11 cellular contexts compared by ENCODE assay signal in the genomic region with DNA sequence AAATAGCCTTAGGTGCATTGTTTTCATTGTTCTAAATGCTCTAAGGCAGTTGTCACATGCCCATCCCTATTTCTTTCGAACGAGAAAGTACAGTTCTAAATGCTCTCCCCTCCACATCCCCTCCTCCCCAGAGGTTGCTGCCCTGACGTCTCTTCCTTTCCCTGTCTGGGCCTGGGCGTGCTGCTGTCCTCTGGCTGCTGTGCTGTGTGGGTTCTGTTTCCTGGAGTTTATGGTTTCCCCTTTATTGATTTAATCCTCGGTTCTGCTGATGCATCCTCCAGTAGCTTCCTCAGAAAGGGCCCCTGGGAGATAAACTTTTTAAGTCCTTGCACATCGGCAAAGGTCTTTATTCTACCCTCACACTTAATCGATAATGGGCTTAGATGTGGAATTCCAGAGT. TPM values are rescaled to one million over a fixed set of nuclear protein-coding genes. Genes with fewer than 3 reads are reported as not detected.
A peak's percentile ranks its signal among the peaks of the same experiment; 100 is the strongest.
DNase-seq lines count a peak whose midpoint lies in the region; ATAC-seq and TF ChIP-seq lines count a peak whose summit lies in the region.
"Had no signal": no experiment of that assay in that cellular context is flagged by ENCODE, and none has a peak within 500 bp of the region (broad histone marks: within the 10 kb centered on the region; RNA-seq: fewer than 3 reads in every experiment).

No MANE protein-coding gene starts in this region.

- intact Hi-C loops in PC-3 (cut with micrococcal nuclease): no loop called here

- DNase-seq in Daoy (ENCODE audit: low read depth) (peak; percentile 70), PC-3 (peak; percentile 46), osteocyte (ENCODE audit: extremely low spot score, unreplicated experiment) (no peak), NCI-H1436 (lab: John Stamatoyannopoulos, UW) (no peak), A172 (ENCODE audit: low spot score) (no peak)
- DNase-seq in activated CD4-positive, CD25-positive, alpha-beta regulatory T cell treated with anti-CD3 and anti-CD28 coated beads, Interleukin-2, amount 50 U/mL, for 72 hours: no peak
- DNase-seq: SHP77 treated with DMSO at 0.1 percent for 48 hours; stimulated activated naive CD4-positive, alpha-beta T cell had no signal

- H3K4me1 Mint-ChIP-seq in osteocyte (ENCODE audit: unreplicated experiment): peaks cover 47% of the 10 kb centered on the region

- H3K4me2 ChIP-seq in PC-3 (ENCODE audit: low read length): peak overlapping the region; percentile 46; the same call in 1 of the 2 replicates

- POLR2A ChIA-PET in PC-3 (lab: Charles Lee; ENCODE audit: unreplicated experiment): no interaction called here

- H3K4me3 Mint-ChIP-seq in osteocyte (ENCODE audit: unreplicated experiment): peak overlapping the region; percentile 43
- H3K4me3 Mint-ChIP-seq: natural killer cell treated with Interleukin-12 subunit alpha and Interleukin-12 subunit beta and Interleukin-15 and Interleukin-18, amount 100 ng/mL, for 72 hours had no signal

- no peak overlapping the region for H3K9ac ChIP-seq in PC-3 (ENCODE audit: low read length)

- no peak overlapping the region for H3K4me3 ChIP-seq in PC-3 (ENCODE audit: low read length)

- H3K9me3 ChIP-seq in PC-3 (ENCODE audit: low read length): no peaks in the 10 kb centered on the region

- H3K9me3 Mint-ChIP-seq in osteocyte (ENCODE audit: unreplicated experiment): no peaks in the 10 kb centered on the region
- H3K9me3 Mint-ChIP-seq: natural killer cell treated with Interleukin-12 subunit alpha and Interleukin-12 subunit beta and Interleukin-15 and Interleukin-18, amount 100 ng/mL, for 72 hours had no signal

- no TSS peak for BruUV-seq in PC-3 (replicated peaks; lab: Mats Ljungman, UMichigan)

- H3K9me2 ChIP-seq in PC-3 (replicated peaks; ENCODE audit: low read length): no peaks in the 10 kb centered on the region

- CTCF ChIA-PET in PC-3 (lab: Charles Lee): interaction anchor here (0.6 kb wide), 1 partner anchor 21 kb away, joined by 3 read pairs; no protein-coding TSS in a partner anchor

- no peak overlapping the region for H2AFZ ChIP-seq in PC-3 (ENCODE audit: low read length)

- TF ChIP-seq CTCF in PC-3 (conservative IDR thresholded peaks at IDR 0.05; ENCODE audit: low read depth, low read length) (no peak), osteocyte (IDR thresholded peaks at IDR 0.05) (peak; percentile 12)

- peaks cover 66% of the 10 kb centered on the region for H3K4me1 ChIP-seq in PC-3 (ENCODE audit: insufficient read depth, low read length)

- no peak overlapping the region for H3K27ac ChIP-seq in PC-3 (ENCODE audit: low read length)

- H3K27ac Mint-ChIP-seq in osteocyte (ENCODE audit: unreplicated experiment): peak overlapping the region; percentile 86

- H3K36me3 ChIP-seq in PC-3 (ENCODE audit: low read depth, low read length): no peaks in the 10 kb centered on the region

- no peaks in the 10 kb centered on the region for H3K27me3 ChIP-seq in PC-3 (ENCODE audit: low read length)

- H3K79me2 ChIP-seq in PC-3 (ENCODE audit: low read length): peaks cover 8% of the 10 kb centered on the region; the same call in 1 of the 2 replicates

- H3K27me3 Mint-ChIP-seq in osteocyte (ENCODE audit: unreplicated experiment): no peaks in the 10 kb centered on the region

- ATAC-seq in PC-3 (peak; percentile 88), esophagus mucosa (peak; percentile 38), GM18520 (IDR thresholded peaks at IDR 0.05; ENCODE audit: unreplicated experiment) (no peak)
- ATAC-seq: natural killer cell treated with Interleukin-12 subunit alpha and Interleukin-12 subunit beta and Interleukin-15 and Interleukin-18, amount 100 ng/mL, for 72 hours had no signal

- H3F3A ChIP-seq in PC-3 (ENCODE audit: low read length, unreplicated experiment): no peaks in the 10 kb centered on the region

- peaks cover 2% of the 10 kb centered on the region for H3K36me3 Mint-ChIP-seq in osteocyte (ENCODE audit: unreplicated experiment)
- H3K36me3 Mint-ChIP-seq: natural killer cell treated with Interleukin-12 subunit alpha and Interleukin-12 subunit beta and Interleukin-15 and Interleukin-18, amount 100 ng/mL, for 72 hours had no signal

- H4K20me1 ChIP-seq in PC-3 (ENCODE audit: low read length): no peaks in the 10 kb centered on the region

RNA-seq across cellular contexts. Expression of a gene that starts 48.8 kb away (rescaled TPM):
- 4.1 and 6.1 TPM in 2 replicates for total RNA-seq in Daoy (2014; rRNA removed; shearing (Covaris generic))
- total RNA-seq in PC-3 (2014; rRNA removed): 7.2 and 9.6 TPM in 2 replicates
- 2.5 TPM for total RNA-seq in esophagus mucosa
- total RNA-seq in osteocyte: 18.7 and 20.2 TPM in 2 replicates
- 10.7 TPM in 2 replicates for total RNA-seq in A172 (2014; rRNA removed; shearing (Covaris generic))

Comparison
In these comparisons a context has a peak if more than half of its experiments do, and no peak if none do; other contexts are left out.
1. DNase-seq: peak in Daoy (single experiment) and PC-3 (single experiment); none in osteocyte (single experiment), NCI-H1436 (single experiment), A172 (single experiment) and activated CD4-positive, CD25-positive, alpha-beta regulatory T cell treated with anti-CD3 and anti-CD28 coated beads, Interleukin-2, amount 50 U/mL, for 72 hours (single experiment).